ENCODE assay signal across 8 cellular contexts in the genomic region with DNA sequence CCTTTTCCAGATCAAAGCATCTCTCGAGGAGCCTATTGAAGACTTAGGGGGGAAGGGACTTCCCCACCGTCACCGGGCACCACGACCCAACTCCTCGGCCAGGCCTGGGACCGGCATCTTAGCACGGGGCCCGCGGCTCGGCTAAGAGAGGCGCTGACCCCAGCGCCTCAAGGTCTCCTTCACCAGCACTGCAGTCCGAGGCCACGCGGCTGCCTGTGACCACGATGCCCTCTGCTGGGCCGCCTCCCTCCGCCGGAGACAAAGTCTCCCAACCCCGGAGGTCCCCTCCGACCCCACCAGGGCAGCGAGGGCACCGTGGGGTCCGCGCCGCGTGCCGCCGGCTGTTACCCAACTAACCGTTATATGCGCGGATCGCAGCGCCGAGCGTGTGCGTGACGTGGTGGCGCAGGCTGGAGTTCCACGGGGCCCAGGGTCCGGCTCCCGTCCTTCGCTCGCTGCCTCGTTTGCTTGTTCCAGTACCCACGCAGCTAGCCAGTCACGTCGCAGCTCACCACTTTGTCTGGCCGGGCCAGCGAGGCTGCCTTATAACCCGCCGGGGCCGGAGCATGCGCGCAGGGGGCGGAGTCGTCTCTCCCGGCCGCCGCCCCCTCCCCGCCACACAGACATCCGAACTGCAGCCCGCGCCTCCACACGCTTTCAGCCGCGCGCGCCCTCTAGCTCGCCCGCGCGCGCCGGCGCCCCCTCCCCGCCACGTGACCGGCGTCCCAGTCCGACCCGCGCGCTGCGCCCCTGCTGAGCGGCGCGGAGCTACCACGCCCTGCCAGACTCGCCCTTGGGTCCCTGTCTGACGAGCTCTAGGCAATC. TPM values are rescaled to one million over a fixed set of nuclear protein-coding genes. Genes with fewer than 3 reads are reported as not detected.
A peak's percentile ranks its signal among the peaks of the same experiment; 100 is the strongest.
DNase-seq lines count a peak whose midpoint lies in the region; ATAC-seq, FAIRE-seq and TF ChIP-seq lines count a peak whose summit lies in the region.

A gene with protein sequence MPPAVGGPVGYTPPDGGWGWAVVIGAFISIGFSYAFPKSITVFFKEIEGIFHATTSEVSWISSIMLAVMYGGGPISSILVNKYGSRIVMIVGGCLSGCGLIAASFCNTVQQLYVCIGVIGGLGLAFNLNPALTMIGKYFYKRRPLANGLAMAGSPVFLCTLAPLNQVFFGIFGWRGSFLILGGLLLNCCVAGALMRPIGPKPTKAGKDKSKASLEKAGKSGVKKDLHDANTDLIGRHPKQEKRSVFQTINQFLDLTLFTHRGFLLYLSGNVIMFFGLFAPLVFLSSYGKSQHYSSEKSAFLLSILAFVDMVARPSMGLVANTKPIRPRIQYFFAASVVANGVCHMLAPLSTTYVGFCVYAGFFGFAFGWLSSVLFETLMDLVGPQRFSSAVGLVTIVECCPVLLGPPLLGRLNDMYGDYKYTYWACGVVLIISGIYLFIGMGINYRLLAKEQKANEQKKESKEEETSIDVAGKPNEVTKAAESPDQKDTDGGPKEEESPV (minus strand): TSS at position 519 of the 825 bp plus-strand sequence. CDS start 26,888 bp downstream, outside the sequence.

- H3K36me3 Mint-ChIP-seq in activated naive CD8-positive, alpha-beta T cell, result peaks cover 24% of the 10 kb centered on the region

- H3K27ac ChIP-seq in pancreas (peak within 1 kb of the TSS in 2 of 4 donors; percentile 65 to 76), thyroid gland (peak within 1 kb of the TSS; percentile 60 to 89 (median 89))

- intact Hi-C loops in head of caudate nucleus (cut with DNase I), result loop anchor here (2.0 to 10.0 kb wide), 4 partner anchors 75 to 241 kb away; partner anchors contain the start of gene PPM1J
- intact Hi-C loops in pancreas (cut with DNase I), result no loop called here
- intact Hi-C loops in thyroid gland (cut with DNase I), result no loop called here

- H3K27me3 Mint-ChIP-seq in activated naive CD8-positive, alpha-beta T cell, result no peaks in the 10 kb centered on the region

- FAIRE-seq in pancreas (lab: Jason Lieb, UNC), result no peak

- no peaks in the 10 kb centered on the region for H3K27me3 ChIP-seq in pancreas
- H3K27me3 ChIP-seq in thyroid gland, result no peaks in the 10 kb centered on the region

- 1% methylated on average over 62 to 91 of the region's 91 CpGs for WGBS in pancreas, 2 donors
- 0 to 2% methylated on average over 21 to 59 of the region's 91 CpGs for WGBS in thyroid gland, 2 donors

- no peaks in the 10 kb centered on the region for H3K9me3 Mint-ChIP-seq in activated naive CD8-positive, alpha-beta T cell (ENCODE audit: low read depth)

- H3K4me3 ChIP-seq in pancreas, result peak within 1 kb of the TSS; percentile 23 to 77 (median 58)
- peak within 1 kb of the TSS; percentile 63 to 66 (median 65) for H3K4me3 ChIP-seq in thyroid gland (replicated peaks in 1 of 3)

- no peaks in the 10 kb centered on the region for H3K4me1 ChIP-seq in pancreas
- peaks cover 0 to 13% of the 10 kb centered on the region in 2 donors for H3K4me1 ChIP-seq in thyroid gland

- DNase-seq in NCI-H1105 treated with DMSO at 0.1 percent for 48 hours (lab: John Stamatoyannopoulos, UW) (peak; percentile 88), SKM-1 treated with dmso at 0.1 percent for 144 hours (lab: John Stamatoyannopoulos, UW; ENCODE audit: unreplicated experiment) (peak; percentile 91), head of caudate nucleus (peak; percentile 89 to 98 (median 96)), pancreas (peak; percentile 65 to 89 (median 80)), thyroid gland (peak; percentile 83 to 86)

- peak in 1 of 2 donors; percentile 89 for TF ChIP-seq POLR2A in thyroid gland (IDR thresholded peaks at IDR 0.05)

- TF ChIP-seq CTCF in GM12874 (IDR thresholded peaks at IDR 0.05; ENCODE audit: insufficient read depth, low read depth, low read length) (0 out of 2 replicates have a peak, but pooled peaks have one; percentile 23), pancreas (IDR thresholded peaks at IDR 0.05) (no peak), thyroid gland (IDR thresholded peaks at IDR 0.05) (peak in 3 of 6 experiments; percentile 11 to 20 (median 16))

- H3K9me3 ChIP-seq in pancreas (no peaks in the 10 kb centered on the region), thyroid gland (no peaks in the 10 kb centered on the region)

- peak within 1 kb of the TSS; percentile 98 for H3K27ac Mint-ChIP-seq in activated naive CD8-positive, alpha-beta T cell

- ATAC-seq in HG02759 (IDR thresholded peaks at IDR 0.05; ENCODE audit: unreplicated experiment) (peak; percentile 80), pancreas (peak; percentile 94 to 96 (median 96))

- H3K36me3 ChIP-seq in pancreas, result no peaks in the 10 kb centered on the region
- no peaks in the 10 kb centered on the region for H3K36me3 ChIP-seq in thyroid gland

- peak within 1 kb of the TSS; percentile 95 for H3K4me3 Mint-ChIP-seq in activated naive CD8-positive, alpha-beta T cell

- H3K4me1 Mint-ChIP-seq in activated naive CD8-positive, alpha-beta T cell (ENCODE audit: low read depth), result peaks cover 63% of the 10 kb centered on the region

RNA-seq across cellular contexts. Expression of the gene that starts here (rescaled TPM):
- total RNA-seq in pancreas (1 to 10 TPM; 1.0 to 5.2 (median 3.6) TPM), thyroid gland (1 to 10 TPM; 3.3 to 6.2 (median 5.5) TPM)
- polyA plus RNA-seq in pancreas, result under 1 TPM; 0.42 to 0.68 TPM
